8 cellular contexts compared by ENCODE assay signal in genomic region chr13:112689498-112690241, GRCh38. TPM values are rescaled to one million over a fixed set of nuclear protein-coding genes. Genes with fewer than 3 reads are reported as not detected.
DNase-seq lines count a peak whose midpoint lies in the region; ATAC-seq and TF ChIP-seq lines count a peak whose summit lies in the region.

TSS of gene ATP11A (plus strand) at chr13:112690038. CDS start at chr13:112690417, 379 bp downstream.

- H3K4me3 Mint-ChIP-seq in activated CD4-positive, alpha-beta T cell treated with anti-CD3 and anti-CD28 coated beads, Interleukin-2, amount 10 ng/mL, durations not matched to agents 24 days and 14 days: peak within 1 kb of the TSS; percentile 92

- no peaks in the 10 kb centered on the region for H3K36me3 Mint-ChIP-seq in activated CD4-positive, alpha-beta T cell treated with anti-CD3 and anti-CD28 coated beads, Interleukin-2, amount 10 ng/mL, durations not matched to agents 24 days and 14 days (ENCODE audit: low read depth)

- no peak for TF ChIP-seq CTCF in AG09309 (IDR thresholded peaks at IDR 0.05; ENCODE audit: control insufficient read depth, insufficient read depth, low read depth, low read length, missing control alignments)

- H3K27ac ChIP-seq in cingulate gyrus (ENCODE audit: low read depth, low read length): peak within 1 kb of the TSS; percentile 93

- peak within 1 kb of the TSS; percentile 94 for H3K27ac Mint-ChIP-seq in activated CD4-positive, alpha-beta T cell treated with anti-CD3 and anti-CD28 coated beads, Interleukin-2, amount 10 ng/mL, durations not matched to agents 24 days and 14 days

- H3K4me1 Mint-ChIP-seq in activated CD4-positive, alpha-beta T cell treated with anti-CD3 and anti-CD28 coated beads, Interleukin-2, amount 10 ng/mL, durations not matched to agents 24 days and 14 days: peaks cover 50% of the 10 kb centered on the region

- H3K27me3 Mint-ChIP-seq in activated CD4-positive, alpha-beta T cell treated with anti-CD3 and anti-CD28 coated beads, Interleukin-2, amount 10 ng/mL, durations not matched to agents 24 days and 14 days: no peaks in the 10 kb centered on the region

- H3K9me3 Mint-ChIP-seq in activated CD4-positive, alpha-beta T cell treated with anti-CD3 and anti-CD28 coated beads, Interleukin-2, amount 10 ng/mL, durations not matched to agents 24 days and 14 days: no peaks in the 10 kb centered on the region

- ATAC-seq in GM18907 (IDR thresholded peaks at IDR 0.05; ENCODE audit: unreplicated experiment): peak; percentile 80
- ATAC-seq in HG03139 (IDR thresholded peaks at IDR 0.05; ENCODE audit: unreplicated experiment): peak; percentile 71
- ATAC-seq in left colon: peak; percentile 87

- intact Hi-C loops in activated CD4-positive, alpha-beta T cell treated with anti-CD3 and anti-CD28 coated beads, Interleukin-2, amount 10 ng/mL, durations not matched to agents 24 days and 14 days (cut with micrococcal nuclease): loop anchor here (1.0 to 5.0 kb wide), 2 partner anchors 101 to 183 kb away; partner anchors contain the start of gene TUBGCP3
- intact Hi-C loops in left colon (cut with DNase I, micrococcal nuclease): no loop called here

- peak within 1 kb of the TSS; percentile 74 for H3K4me3 ChIP-seq in AG09309 (ENCODE audit: control insufficient read depth, low read depth, low read length)

- DNase-seq in AG09309 (ENCODE audit: low read depth) (peak; percentile 64), NCI-H345 (lab: John Stamatoyannopoulos, UW) (peak; percentile 83), left colon (peak; percentile 87 to 88)
- DNase-seq in activated CD4-positive, alpha-beta T cell treated with anti-CD3 and anti-CD28 coated beads, Interleukin-2, amount 10 ng/mL, durations not matched to agents 24 days and 14 days: peak; percentile 95
- peak; percentile 31 to 75 (median 64) for DNase-seq in stimulated activated CD4-positive, alpha-beta T cell treated with anti-CD3 and anti-CD28 coated beads, Interleukin-1b, Interleukin-23, amount 100 ng/mL, for 24 hours (ENCODE audit: low read depth in 4 of 4, low spot score in 1 of 4)

RNA-seq across cellular contexts. Expression of gene ATP11A, which starts in this region (rescaled TPM):
- total RNA-seq in activated CD4-positive, alpha-beta T cell treated with anti-CD3 and anti-CD28 coated beads, Interleukin-2, amount 10 ng/mL, durations not matched to agents 24 days and 14 days: 79.4 and 80.6 TPM in 2 replicates
- total RNA-seq in left colon: 10 to 100 TPM; 12.4 to 22.7 TPM

Comparison
In these comparisons a context has a peak if more than half of its experiments do, and no peak if none do; other contexts are left out.
1. Peak in every context shown above with its lines: DNase-seq, ATAC-seq, H3K4me3 ChIP-seq and H3K27ac ChIP-seq.